ENCODE assay signal across 1 cellular context in genomic region chr4:42357325-42357724, GRCh38.
TF ChIP-seq lines count a peak whose summit lies in the region.

No MANE protein-coding gene starts in this region.

TF ChIP-seq in SK-N-SH treated with all-trans-retinoic acid at 6 μM for 48 hours, 23 proteins besides CTCF, POLR2A, EP300 and RAD21 (continued from another document):
- TF ChIP-seq ZC3H10 (CRISPR knock-in tag; IDR thresholded peaks at IDR 0.05) (no peak), ARNTL (CRISPR knock-in tag; IDR thresholded peaks at IDR 0.05; ENCODE audit: borderline replicate concordance, low read depth) (no peak), ZFP30 (CRISPR knock-in tag; IDR thresholded peaks at IDR 0.05) (no peak), ZNF70 (CRISPR knock-in tag; IDR thresholded peaks at IDR 0.05) (no peak), ZNF8 (CRISPR knock-in tag; IDR thresholded peaks at IDR 0.05) (no peak), ESRRG (CRISPR knock-in tag; IDR thresholded peaks at IDR 0.05) (no peak), TCF4 (CRISPR knock-in tag; IDR thresholded peaks at IDR 0.05; ENCODE audit: borderline replicate concordance) (no peak), ISL1 (CRISPR knock-in tag; IDR thresholded peaks at IDR 0.05) (no peak), BACH2 (CRISPR knock-in tag; IDR thresholded peaks at IDR 0.05; ENCODE audit: borderline replicate concordance) (no peak)
- TF ChIP-seq, protein P1, sequence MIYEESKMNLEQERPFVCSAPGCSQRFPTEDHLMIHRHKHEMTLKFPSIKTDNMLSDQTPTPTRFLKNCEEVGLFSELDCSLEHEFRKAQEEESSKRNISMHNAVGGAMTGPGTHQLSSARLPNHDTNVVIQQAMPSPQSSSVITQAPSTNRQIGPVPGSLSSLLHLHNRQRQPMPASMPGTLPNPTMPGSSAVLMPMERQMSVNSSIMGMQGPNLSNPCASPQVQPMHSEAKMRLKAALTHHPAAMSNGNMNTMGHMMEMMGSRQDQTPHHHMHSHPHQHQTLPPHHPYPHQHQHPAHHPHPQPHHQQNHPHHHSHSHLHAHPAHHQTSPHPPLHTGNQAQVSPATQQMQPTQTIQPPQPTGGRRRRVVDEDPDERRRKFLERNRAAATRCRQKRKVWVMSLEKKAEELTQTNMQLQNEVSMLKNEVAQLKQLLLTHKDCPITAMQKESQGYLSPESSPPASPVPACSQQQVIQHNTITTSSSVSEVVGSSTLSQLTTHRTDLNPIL (CRISPR knock-in tag; IDR thresholded peaks at IDR 0.05; ENCODE audit: low read depth) = no peak
TF ChIP-seq in SK-N-SH treated with all-trans-retinoic acid at 6 μM for 48 hours: peak in this region for 0.
